In genomic region chrX:32483534-32484136, GRCh38 we compare ENCODE assay signal across 1 cellular context.
TF ChIP-seq lines count a peak whose summit lies in the region.

No MANE protein-coding gene starts in this region.

TF ChIP-seq in Ishikawa, 13 proteins besides CTCF, POLR2A, EP300 and RAD21 (continued from another document):
- no peak for TF ChIP-seq REST (IDR thresholded peaks at IDR 0.05; ENCODE audit: low read depth)
- TF ChIP-seq CREB1 (IDR thresholded peaks at IDR 0.05; ENCODE audit: low read depth) = no peak
